Comparison of ENCODE assay signal across 1 cellular context in genomic region chr21:28798798-28799197, GRCh38.
TF ChIP-seq lines count a peak whose summit lies in the region.

No MANE protein-coding gene starts in this region.

TF ChIP-seq in SK-N-SH treated with all-trans-retinoic acid at 6 μM for 48 hours, 23 proteins besides CTCF, POLR2A, EP300 and RAD21 (continued from another document):
- TF ChIP-seq, protein P1, sequence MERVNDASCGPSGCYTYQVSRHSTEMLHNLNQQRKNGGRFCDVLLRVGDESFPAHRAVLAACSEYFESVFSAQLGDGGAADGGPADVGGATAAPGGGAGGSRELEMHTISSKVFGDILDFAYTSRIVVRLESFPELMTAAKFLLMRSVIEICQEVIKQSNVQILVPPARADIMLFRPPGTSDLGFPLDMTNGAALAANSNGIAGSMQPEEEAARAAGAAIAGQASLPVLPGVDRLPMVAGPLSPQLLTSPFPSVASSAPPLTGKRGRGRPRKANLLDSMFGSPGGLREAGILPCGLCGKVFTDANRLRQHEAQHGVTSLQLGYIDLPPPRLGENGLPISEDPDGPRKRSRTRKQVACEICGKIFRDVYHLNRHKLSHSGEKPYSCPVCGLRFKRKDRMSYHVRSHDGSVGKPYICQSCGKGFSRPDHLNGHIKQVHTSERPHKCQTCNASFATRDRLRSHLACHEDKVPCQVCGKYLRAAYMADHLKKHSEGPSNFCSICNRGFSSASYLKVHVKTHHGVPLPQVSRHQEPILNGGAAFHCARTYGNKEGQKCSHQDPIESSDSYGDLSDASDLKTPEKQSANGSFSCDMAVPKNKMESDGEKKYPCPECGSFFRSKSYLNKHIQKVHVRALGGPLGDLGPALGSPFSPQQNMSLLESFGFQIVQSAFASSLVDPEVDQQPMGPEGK (CRISPR knock-in tag; IDR thresholded peaks at IDR 0.05; ENCODE audit: borderline replicate concordance) = no peak
- TF ChIP-seq ARNTL (CRISPR knock-in tag; IDR thresholded peaks at IDR 0.05; ENCODE audit: borderline replicate concordance, low read depth) = no peak
- TF ChIP-seq TCF4 (CRISPR knock-in tag; IDR thresholded peaks at IDR 0.05; ENCODE audit: borderline replicate concordance) = no peak
- TF ChIP-seq, protein P2, sequence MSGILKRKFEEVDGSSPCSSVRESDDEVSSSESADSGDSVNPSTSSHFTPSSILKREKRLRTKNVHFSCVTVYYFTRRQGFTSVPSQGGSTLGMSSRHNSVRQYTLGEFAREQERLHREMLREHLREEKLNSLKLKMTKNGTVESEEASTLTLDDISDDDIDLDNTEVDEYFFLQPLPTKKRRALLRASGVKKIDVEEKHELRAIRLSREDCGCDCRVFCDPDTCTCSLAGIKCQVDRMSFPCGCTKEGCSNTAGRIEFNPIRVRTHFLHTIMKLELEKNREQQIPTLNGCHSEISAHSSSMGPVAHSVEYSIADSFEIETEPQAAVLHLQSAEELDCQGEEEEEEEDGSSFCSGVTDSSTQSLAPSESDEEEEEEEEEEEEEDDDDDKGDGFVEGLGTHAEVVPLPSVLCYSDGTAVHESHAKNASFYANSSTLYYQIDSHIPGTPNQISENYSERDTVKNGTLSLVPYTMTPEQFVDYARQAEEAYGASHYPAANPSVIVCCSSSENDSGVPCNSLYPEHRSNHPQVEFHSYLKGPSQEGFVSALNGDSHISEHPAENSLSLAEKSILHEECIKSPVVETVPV (CRISPR knock-in tag; IDR thresholded peaks at IDR 0.05) = no peak
- TF ChIP-seq ZC3H10 (CRISPR knock-in tag; IDR thresholded peaks at IDR 0.05) = no peak
- no peak for TF ChIP-seq ISL1 (CRISPR knock-in tag; IDR thresholded peaks at IDR 0.05)
- no peak for TF ChIP-seq ZNF565 (CRISPR knock-in tag; conservative IDR thresholded peaks at IDR 0.05; ENCODE audit: low read depth)
- no peak for TF ChIP-seq SNAI2 (CRISPR knock-in tag; IDR thresholded peaks at IDR 0.05)
- no peak for TF ChIP-seq OSR1 (CRISPR knock-in tag; IDR thresholded peaks at IDR 0.05)
- TF ChIP-seq ESRRG (CRISPR knock-in tag; IDR thresholded peaks at IDR 0.05) = no peak
